ENCODE assay signal across 1 cellular context in the genomic region with DNA sequence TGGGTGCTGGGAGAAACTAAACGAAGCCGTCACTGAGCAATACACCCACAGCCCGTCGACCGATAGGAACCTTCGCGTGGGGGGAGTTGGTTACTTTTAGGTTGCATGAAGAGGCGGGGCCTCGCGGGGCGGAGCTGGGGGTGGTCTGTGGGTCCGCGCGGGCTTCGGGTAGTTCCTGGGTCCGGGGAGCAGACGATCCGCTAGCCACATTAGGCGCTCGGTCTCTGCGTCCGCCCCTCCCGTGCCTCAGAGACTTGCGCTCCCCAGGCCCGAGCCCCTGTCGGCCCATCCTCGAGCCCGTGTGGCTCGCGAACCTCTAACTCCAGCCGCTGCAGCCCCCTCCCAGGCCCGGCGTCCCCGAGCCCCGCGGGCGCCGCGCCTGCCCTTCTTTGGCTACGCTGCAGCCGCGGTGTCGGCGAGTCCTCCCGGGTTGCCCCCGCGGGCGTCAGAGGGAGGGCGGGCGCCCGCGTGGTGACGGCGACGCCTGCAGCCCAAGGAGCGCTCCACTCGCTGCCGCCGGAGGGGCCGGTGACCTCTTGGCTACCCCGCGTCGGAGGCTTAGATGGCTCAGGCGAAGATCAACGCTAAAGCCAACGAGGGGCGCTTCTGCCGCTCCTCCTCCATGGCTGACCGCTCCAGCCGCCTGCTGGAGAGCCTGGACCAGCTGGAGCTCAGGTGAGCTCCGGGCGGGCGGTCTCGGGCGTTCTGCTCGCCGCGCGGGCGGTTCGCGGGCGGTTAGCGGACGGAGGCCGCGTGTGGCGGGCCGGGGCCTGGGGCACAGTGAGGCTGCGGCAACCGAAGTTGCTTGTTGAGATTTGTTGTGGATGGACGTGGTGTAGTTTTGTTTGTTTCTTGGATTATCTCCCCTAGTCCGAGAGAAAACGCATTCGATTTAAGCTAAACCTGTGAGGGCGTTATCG.
TF ChIP-seq lines count a peak whose summit lies in the region.

BAG2 (plus strand) TSS at position 191 of the 920 bp plus-strand sequence; CDS start at position 563, 372 bp downstream.

TF ChIP-seq in HepG2, 621 proteins besides CTCF, POLR2A, EP300 and RAD21 (continued from another document):
- TF ChIP-seq, protein P1, sequence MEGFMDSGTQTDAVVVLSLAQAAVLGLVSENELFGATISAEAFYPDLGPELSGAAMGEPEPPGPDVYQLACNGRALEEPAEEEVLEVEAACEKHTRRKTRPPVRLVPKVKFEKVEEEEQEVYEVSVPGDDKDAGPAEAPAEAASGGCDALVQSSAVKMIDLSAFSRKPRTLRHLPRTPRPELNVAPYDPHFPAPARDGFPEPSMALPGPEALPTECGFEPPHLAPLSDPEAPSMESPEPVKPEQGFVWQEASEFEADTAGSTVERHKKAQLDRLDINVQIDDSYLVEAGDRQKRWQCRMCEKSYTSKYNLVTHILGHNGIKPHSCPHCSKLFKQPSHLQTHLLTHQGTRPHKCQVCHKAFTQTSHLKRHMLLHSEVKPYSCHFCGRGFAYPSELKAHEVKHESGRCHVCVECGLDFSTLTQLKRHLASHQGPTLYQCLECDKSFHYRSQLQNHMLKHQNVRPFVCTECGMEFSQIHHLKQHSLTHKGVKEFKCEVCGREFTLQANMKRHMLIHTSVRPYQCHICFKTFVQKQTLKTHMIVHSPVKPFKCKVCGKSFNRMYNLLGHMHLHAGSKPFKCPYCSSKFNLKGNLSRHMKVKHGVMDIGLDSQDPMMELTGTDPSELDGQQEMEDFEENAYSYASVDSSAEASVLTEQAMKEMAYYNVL (CRISPR knock-in tag; IDR thresholded peaks at IDR 0.05; ENCODE audit: borderline replicate concordance), result peak; percentile 89
- TF ChIP-seq ZNF224 (CRISPR knock-in tag; IDR thresholded peaks at IDR 0.05) (peak; percentile 88; the same call in 1 of the 2 replicates), ADNP (CRISPR knock-in tag; IDR thresholded peaks at IDR 0.05) (0 out of 2 replicates have a peak, but pooled peaks have one; percentile 44), SSRP1 (CRISPR knock-in tag; IDR thresholded peaks at IDR 0.05) (no peak), ZNF879 (CRISPR knock-in tag; IDR thresholded peaks at IDR 0.05) (no peak; the same call in 1 of the 2 replicates), ZSCAN30 (CRISPR knock-in tag; IDR thresholded peaks at IDR 0.05) (peak; percentile 96), ZC3H13 (CRISPR knock-in tag; IDR thresholded peaks at IDR 0.05) (peak; percentile 89), KDM6A (CRISPR knock-in tag; IDR thresholded peaks at IDR 0.05; ENCODE audit: low read depth) (no peak), MATR3 (CRISPR knock-in tag; IDR thresholded peaks at IDR 0.05) (no peak), ZNF704 (CRISPR knock-in tag; IDR thresholded peaks at IDR 0.05; ENCODE audit: borderline replicate concordance) (peak; percentile 83), BRF2 (CRISPR knock-in tag; IDR thresholded peaks at IDR 0.05) (peak; percentile 89; the same call in 1 of the 2 replicates), ZNF619 (CRISPR knock-in tag; IDR thresholded peaks at IDR 0.05) (peak; percentile 78), PCBP1 (IDR thresholded peaks at IDR 0.05; ENCODE audit: borderline replicate concordance, low read depth, low read length) (no peak), ZFP82 (CRISPR knock-in tag; IDR thresholded peaks at IDR 0.05; ENCODE audit: borderline replicate concordance) (peak; percentile 98), FIP1L1 (IDR thresholded peaks at IDR 0.05; ENCODE audit: borderline replicate concordance, insufficient read depth, low read depth, low read length) (peak; percentile 85; the same call in 1 of the 2 replicates), TEAD2 (CRISPR knock-in tag; IDR thresholded peaks at IDR 0.05) (peak; percentile 81; the same call in 1 of the 2 replicates), ZFX (CRISPR knock-in tag; IDR thresholded peaks at IDR 0.05; ENCODE audit: low read depth) (peak; percentile 76; the same call in 1 of the 2 replicates), SNRNP70 (IDR thresholded peaks at IDR 0.05; ENCODE audit: low read depth, low read length) (no peak), ZNF607 (CRISPR knock-in tag; IDR thresholded peaks at IDR 0.05; ENCODE audit: borderline replicate concordance) (peak; percentile 89), TOPORS (CRISPR knock-in tag; IDR thresholded peaks at IDR 0.05) (peak; percentile 79; the same call in 1 of the 2 replicates), HOXA9 (CRISPR knock-in tag; IDR thresholded peaks at IDR 0.05; ENCODE audit: borderline replicate concordance) (peak; percentile 88; the same call in 1 of the 2 replicates), ZNF317 (CRISPR knock-in tag; IDR thresholded peaks at IDR 0.05) (peak; percentile 61), NCOA2 (CRISPR knock-in tag; IDR thresholded peaks at IDR 0.05) (peak; percentile 10; the same call in 1 of the 2 replicates), THRA (CRISPR knock-in tag; IDR thresholded peaks at IDR 0.05; ENCODE audit: borderline replicate concordance) (peak; percentile 41), NCOA5 (CRISPR knock-in tag; IDR thresholded peaks at IDR 0.05) (no peak; the same call in none of the 2 replicates)
- TF ChIP-seq, protein P2, sequence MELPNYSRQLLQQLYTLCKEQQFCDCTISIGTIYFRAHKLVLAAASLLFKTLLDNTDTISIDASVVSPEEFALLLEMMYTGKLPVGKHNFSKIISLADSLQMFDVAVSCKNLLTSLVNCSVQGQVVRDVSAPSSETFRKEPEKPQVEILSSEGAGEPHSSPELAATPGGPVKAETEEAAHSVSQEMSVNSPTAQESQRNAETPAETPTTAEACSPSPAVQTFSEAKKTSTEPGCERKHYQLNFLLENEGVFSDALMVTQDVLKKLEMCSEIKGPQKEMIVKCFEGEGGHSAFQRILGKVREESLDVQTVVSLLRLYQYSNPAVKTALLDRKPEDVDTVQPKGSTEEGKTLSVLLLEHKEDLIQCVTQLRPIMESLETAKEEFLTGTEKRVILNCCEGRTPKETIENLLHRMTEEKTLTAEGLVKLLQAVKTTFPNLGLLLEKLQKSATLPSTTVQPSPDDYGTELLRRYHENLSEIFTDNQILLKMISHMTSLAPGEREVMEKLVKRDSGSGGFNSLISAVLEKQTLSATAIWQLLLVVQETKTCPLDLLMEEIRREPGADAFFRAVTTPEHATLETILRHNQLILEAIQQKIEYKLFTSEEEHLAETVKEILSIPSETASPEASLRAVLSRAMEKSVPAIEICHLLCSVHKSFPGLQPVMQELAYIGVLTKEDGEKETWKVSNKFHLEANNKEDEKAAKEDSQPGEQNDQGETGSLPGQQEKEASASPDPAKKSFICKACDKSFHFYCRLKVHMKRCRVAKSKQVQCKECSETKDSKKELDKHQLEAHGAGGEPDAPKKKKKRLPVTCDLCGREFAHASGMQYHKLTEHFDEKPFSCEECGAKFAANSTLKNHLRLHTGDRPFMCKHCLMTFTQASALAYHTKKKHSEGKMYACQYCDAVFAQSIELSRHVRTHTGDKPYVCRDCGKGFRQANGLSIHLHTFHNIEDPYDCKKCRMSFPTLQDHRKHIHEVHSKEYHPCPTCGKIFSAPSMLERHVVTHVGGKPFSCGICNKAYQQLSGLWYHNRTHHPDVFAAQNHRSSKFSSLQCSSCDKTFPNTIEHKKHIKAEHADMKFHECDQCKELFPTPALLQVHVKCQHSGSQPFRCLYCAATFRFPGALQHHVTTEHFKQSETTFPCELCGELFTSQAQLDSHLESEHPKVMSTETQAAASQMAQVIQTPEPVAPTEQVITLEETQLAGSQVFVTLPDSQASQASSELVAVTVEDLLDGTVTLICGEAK (IDR thresholded peaks at IDR 0.05), result no peak
- TF ChIP-seq, protein P2 (CRISPR knock-in tag; IDR thresholded peaks at IDR 0.05), result peak; percentile 84
- TF ChIP-seq, protein P3, sequence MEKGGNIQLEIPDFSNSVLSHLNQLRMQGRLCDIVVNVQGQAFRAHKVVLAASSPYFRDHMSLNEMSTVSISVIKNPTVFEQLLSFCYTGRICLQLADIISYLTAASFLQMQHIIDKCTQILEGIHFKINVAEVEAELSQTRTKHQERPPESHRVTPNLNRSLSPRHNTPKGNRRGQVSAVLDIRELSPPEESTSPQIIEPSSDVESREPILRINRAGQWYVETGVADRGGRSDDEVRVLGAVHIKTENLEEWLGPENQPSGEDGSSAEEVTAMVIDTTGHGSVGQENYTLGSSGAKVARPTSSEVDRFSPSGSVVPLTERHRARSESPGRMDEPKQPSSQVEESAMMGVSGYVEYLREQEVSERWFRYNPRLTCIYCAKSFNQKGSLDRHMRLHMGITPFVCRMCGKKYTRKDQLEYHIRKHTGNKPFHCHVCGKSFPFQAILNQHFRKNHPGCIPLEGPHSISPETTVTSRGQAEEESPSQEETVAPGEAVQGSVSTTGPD (CRISPR knock-in tag; IDR thresholded peaks at IDR 0.05), result no peak
